8 cellular contexts compared by ENCODE assay signal in the genomic region with DNA sequence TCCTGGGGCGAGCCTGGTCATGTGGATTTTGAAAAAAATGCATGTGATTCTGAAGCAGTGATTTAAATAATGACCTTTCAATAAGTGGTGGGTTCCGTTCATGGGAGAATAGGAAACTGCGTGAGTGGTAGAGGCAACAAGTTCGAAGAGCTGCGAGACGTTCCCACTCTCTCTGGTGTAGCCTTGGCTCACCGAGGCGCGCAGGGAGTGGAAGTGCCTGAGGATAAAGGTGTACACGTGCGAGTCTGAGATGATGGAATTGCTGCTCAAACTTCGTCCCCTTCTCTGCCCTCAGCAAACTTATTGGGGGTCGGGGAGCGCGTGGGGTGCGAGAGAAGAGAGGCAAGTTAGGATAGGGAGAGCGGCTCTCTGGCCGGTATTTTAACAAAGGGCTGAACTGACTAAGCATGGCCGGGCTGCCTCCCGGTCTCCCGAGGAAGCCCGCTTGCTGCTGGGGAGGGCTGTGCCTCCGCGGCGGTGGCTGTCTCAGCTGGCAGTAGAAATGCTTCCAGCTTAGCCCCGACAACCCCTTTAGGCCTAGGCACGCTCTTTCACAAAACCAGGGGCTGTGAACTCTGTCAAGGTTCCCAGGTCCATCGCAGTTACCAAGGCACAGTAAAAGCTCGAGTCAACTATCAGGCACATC. TPM values are rescaled to one million over a fixed set of nuclear protein-coding genes. Genes with fewer than 3 reads are reported as not detected.
DNase-seq lines count a peak whose midpoint lies in the region; ATAC-seq and TF ChIP-seq lines count a peak whose summit lies in the region.

No MANE protein-coding gene starts in this region.

- H3K9me3 Mint-ChIP-seq in CD4-positive, CD25-positive, alpha-beta regulatory T cell = no peaks in the 10 kb centered on the region
- peaks cover 0 to 5% (median 0%) of the 10 kb centered on the region in 5 experiments for H3K9me3 Mint-ChIP-seq in brain

- peaks cover 4 to 55% (median 34%) of the 10 kb centered on the region in 4 donors for H3K4me1 Mint-ChIP-seq in CD4-positive, CD25-positive, alpha-beta regulatory T cell
- peaks cover 44% of the 10 kb centered on the region for H3K4me1 Mint-ChIP-seq in T-helper 17 cell
- H3K4me1 Mint-ChIP-seq in brain = peaks cover 55% of the 10 kb centered on the region

- H3K27me3 Mint-ChIP-seq in CD4-positive, CD25-positive, alpha-beta regulatory T cell = no peaks in the 10 kb centered on the region
- H3K27me3 Mint-ChIP-seq in T-helper 17 cell = no peaks in the 10 kb centered on the region
- H3K27me3 Mint-ChIP-seq in brain = peaks cover 17% of the 10 kb centered on the region

- peak; percentile 3 for ATAC-seq in CD4-positive, CD25-positive, alpha-beta regulatory T cell (ENCODE audit: low read depth in 2 of 2)
- ATAC-seq in GM19324 (IDR thresholded peaks at IDR 0.05; ENCODE audit: low FRiP score, unreplicated experiment) = peak; percentile 29
- ATAC-seq in HG03354 (IDR thresholded peaks at IDR 0.05; ENCODE audit: poor library complexity, severe bottlenecking, unreplicated experiment) = peak; percentile 29
- peak; percentile 23 for ATAC-seq in T-helper 17 cell

- H3K9me3 ChIP-seq in CD4-positive, CD25-positive, alpha-beta regulatory T cell (ENCODE audit: control insufficient read depth in 2 of 2, low read length in 2 of 2) = no peaks in the 10 kb centered on the region
- H3K9me3 ChIP-seq in T-helper 17 cell (ENCODE audit: control insufficient read depth, low read length, poor library complexity, severe bottlenecking) = no peaks in the 10 kb centered on the region

- H3K27ac Mint-ChIP-seq in CD4-positive, CD25-positive, alpha-beta regulatory T cell = peak overlapping the region; percentile 95 to 98 (median 98)
- peak overlapping the region; percentile 99 for H3K27ac Mint-ChIP-seq in T-helper 17 cell
- H3K27ac Mint-ChIP-seq in brain = peak overlapping the region; percentile 97 to 100 (median 99)

- peak overlapping the region; percentile 97 for H3K4me3 ChIP-seq in CD4-positive, CD25-positive, alpha-beta regulatory T cell (ENCODE audit: low read depth, low read length)

- peak in 2 of 3 donors; percentile 18 to 54 for DNase-seq in CD4-positive, CD25-positive, alpha-beta regulatory T cell
- DNase-seq in T-helper 17 cell = peak; percentile 21 to 25 (median 22)
- peak; percentile 75 for DNase-seq in islet precursor cell
- DNase-seq in stimulated activated CD4-positive, alpha-beta T cell treated with anti-CD3 and anti-CD28 coated beads, Interleukin-1b, Interleukin-23, amount 100 ng/mL, for 4 hours (ENCODE audit: low read depth in 2 of 2) = peak; percentile 19 to 28
- DNase-seq in middle frontal gyrus (ENCODE audit: extremely low spot score, low spot score) = no peak

- H3K36me3 ChIP-seq in CD4-positive, CD25-positive, alpha-beta regulatory T cell (ENCODE audit: control insufficient read depth, insufficient read depth, low read length) = peaks cover 3% of the 10 kb centered on the region

- TF ChIP-seq CTCF in brain (conservative IDR thresholded peaks at IDR 0.05) = no peak

- peaks cover 4% of the 10 kb centered on the region for H3K36me3 Mint-ChIP-seq in CD4-positive, CD25-positive, alpha-beta regulatory T cell
- peaks cover 6% of the 10 kb centered on the region for H3K36me3 Mint-ChIP-seq in T-helper 17 cell (ENCODE audit: low read depth)
- peaks cover 12% of the 10 kb centered on the region for H3K36me3 Mint-ChIP-seq in brain

- peak overlapping the region; percentile 89 to 95 (median 91) for H3K4me3 Mint-ChIP-seq in CD4-positive, CD25-positive, alpha-beta regulatory T cell
- H3K4me3 Mint-ChIP-seq in T-helper 17 cell (peak overlapping the region; percentile 99), brain (peak overlapping the region; percentile 88 to 98 (median 93))

- peak overlapping the region; percentile 99 for H3K27ac ChIP-seq in CD4-positive, CD25-positive, alpha-beta regulatory T cell (ENCODE audit: insufficient read depth, low read length, poor library complexity, severe bottlenecking)

- H3K4me1 ChIP-seq in CD4-positive, CD25-positive, alpha-beta regulatory T cell (ENCODE audit: control insufficient read depth, insufficient read depth, low read length, poor library complexity, severe bottlenecking) = peaks cover 18% of the 10 kb centered on the region

- H3K27me3 ChIP-seq in CD4-positive, CD25-positive, alpha-beta regulatory T cell (ENCODE audit: control insufficient read depth, insufficient read depth, low read length) = no peaks in the 10 kb centered on the region

RNA-seq across cellular contexts. Expression of a gene that starts 0.9 kb away (rescaled TPM):
- total RNA-seq in CD4-positive, CD25-positive, alpha-beta regulatory T cell = 46.8 TPM
- polyA plus RNA-seq in CD4-positive, CD25-positive, alpha-beta regulatory T cell = 10 to 100 TPM; 51.0 to 73.3 (median 61.9) TPM
- total RNA-seq in T-helper 17 cell = 10 to 100 TPM; 54.8 to 61.4 TPM
- 132 TPM for polyA plus RNA-seq in brain (ENCODE audit: insufficient read depth, low read depth, low replicate concordance)

RNA-seq across cellular contexts. Expression of a gene that starts 22.5 kb away (rescaled TPM):
- total RNA-seq in CD4-positive, CD25-positive, alpha-beta regulatory T cell = 19.2 TPM
- polyA plus RNA-seq in CD4-positive, CD25-positive, alpha-beta regulatory T cell = 10 to 100 TPM; 57.2 to 84.9 (median 75.8) TPM
- 10 to 100 TPM; 19.4 to 21.9 TPM for total RNA-seq in T-helper 17 cell
- polyA plus RNA-seq in brain (ENCODE audit: insufficient read depth, low read depth, low replicate concordance) = 95.0 TPM

RNA-seq across cellular contexts. Expression of a gene that starts 33.2 kb away (rescaled TPM):
- 13.2 TPM for total RNA-seq in CD4-positive, CD25-positive, alpha-beta regulatory T cell
- 10 to 100 TPM in 1 of 4 donors, 1 to 10 TPM in 3; 4.4 to 12.7 (median 6.8) TPM for polyA plus RNA-seq in CD4-positive, CD25-positive, alpha-beta regulatory T cell
- 10 to 100 TPM in 1 of 2 donors, 1 to 10 TPM in 1; 7.9 to 16.0 TPM for total RNA-seq in T-helper 17 cell
- polyA plus RNA-seq in brain (ENCODE audit: insufficient read depth, low read depth, low replicate concordance) = 24.5 TPM
